ENCODE assay signal across 8 cellular contexts in genomic region chr5:142323480-142324376, GRCh38. TPM values are rescaled to one million over a fixed set of nuclear protein-coding genes. Genes with fewer than 3 reads are reported as not detected.
A peak's percentile ranks its signal among the peaks of the same experiment; 100 is the strongest.
DNase-seq lines count a peak whose midpoint lies in the region; ATAC-seq and TF ChIP-seq lines count a peak whose summit lies in the region.

No MANE protein-coding gene starts in this region.

- DNase-seq in HAP-1 (ENCODE audit: low spot score in 2 of 2) = no peak
- no peak for DNase-seq in SK-N-MC (ENCODE audit: low read depth, low spot score)
- peak; percentile 20 for DNase-seq in epithelial cell of esophagus (ENCODE audit: low read depth)
- DNase-seq in naive thymus-derived CD4-positive, alpha-beta T cell = peak in 1 of 9 donors; percentile 10
- no peak for DNase-seq in NCI-H524 (lab: John Stamatoyannopoulos, UW)
- DNase-seq in OCI-M2 (lab: John Stamatoyannopoulos, UW; ENCODE audit: unreplicated experiment) = no peak

- in situ Hi-C loops in HAP-1 (cut with MboI; ENCODE audit: low sequenced_read_pairs) = no loop called here

- H3K27ac ChIP-seq in SK-N-MC = no peak overlapping the region
- H3K27ac ChIP-seq in naive thymus-derived CD4-positive, alpha-beta T cell (ENCODE audit: low read depth, low read length) = no peak overlapping the region

- CTCF ChIA-PET in naive thymus-derived CD4-positive, alpha-beta T cell (lab: Charles Lee) = interaction anchor here (0.6 to 0.8 kb wide), 4 partner anchors 36 to 446 kb away, joined by 3 to 4 read pairs (median 3); no protein-coding TSS in a partner anchor

- TF ChIP-seq CTCF in epithelial cell of esophagus (IDR thresholded peaks at IDR 0.05; ENCODE audit: insufficient read depth, low read depth, low read length, missing control alignments) = no peak

- no peak for ATAC-seq in naive thymus-derived CD4-positive, alpha-beta T cell
- no peak for ATAC-seq in HG02642 (IDR thresholded peaks at IDR 0.05; ENCODE audit: poor library complexity, unreplicated experiment)
- no peak for ATAC-seq in GM21515 (IDR thresholded peaks at IDR 0.05; ENCODE audit: unreplicated experiment)

- POLR2A ChIA-PET in naive thymus-derived CD4-positive, alpha-beta T cell (lab: Charles Lee) = no interaction called here

- H3K4me1 ChIP-seq in HAP-1 = peaks cover 6% of the 10 kb centered on the region; the same call in 1 of the 2 replicates
- peaks cover 20 to 25% of the 10 kb centered on the region in 2 donors for H3K4me1 ChIP-seq in naive thymus-derived CD4-positive, alpha-beta T cell (ENCODE audit: control insufficient read depth in 2 of 2, insufficient read depth in 2 of 2, low read length in 2 of 2)

- no peak overlapping the region for H3K9ac ChIP-seq in SK-N-MC (ENCODE audit: insufficient read length)

- H3K4me3 Mint-ChIP-seq in naive thymus-derived CD4-positive, alpha-beta T cell = peak overlapping the region; percentile 85 to 93 (median 88)

- H3K27me3 ChIP-seq in HAP-1 (ENCODE audit: low read depth) = peaks cover 2% of the 10 kb centered on the region; the same call in 1 of the 2 replicates
- peaks cover 3 to 24% of the 10 kb centered on the region in 2 donors for H3K27me3 ChIP-seq in naive thymus-derived CD4-positive, alpha-beta T cell (ENCODE audit: control insufficient read depth in 2 of 2, insufficient read depth in 2 of 2, low read length in 2 of 2)

- peak overlapping the region in 1 of 9 donors; percentile 76 for H3K27ac Mint-ChIP-seq in naive thymus-derived CD4-positive, alpha-beta T cell

- no peaks in the 10 kb centered on the region for H3K9me3 ChIP-seq in HAP-1
- H3K9me3 ChIP-seq in SK-N-MC (ENCODE audit: low read depth, low read length) = no peaks in the 10 kb centered on the region
- no peaks in the 10 kb centered on the region for H3K9me3 ChIP-seq in naive thymus-derived CD4-positive, alpha-beta T cell (ENCODE audit: control insufficient read depth in 2 of 3, low read length in 3 of 3)

- H3K27me3 Mint-ChIP-seq in naive thymus-derived CD4-positive, alpha-beta T cell = peaks cover 59 to 70% (median 61%) of the 10 kb centered on the region in 5 donors

- H3K36me3 ChIP-seq in HAP-1 (replicated peaks) (no peaks in the 10 kb centered on the region), SK-N-MC (ENCODE audit: insufficient read depth, low read length) (no peaks in the 10 kb centered on the region)
- no peaks in the 10 kb centered on the region for H3K36me3 ChIP-seq in naive thymus-derived CD4-positive, alpha-beta T cell (ENCODE audit: control insufficient read depth in 2 of 3, insufficient read depth in 3 of 3, low read length in 3 of 3)

- intact Hi-C loops in naive thymus-derived CD4-positive, alpha-beta T cell (cut with micrococcal nuclease) = loop anchor here (10.0 kb wide), 3 partner anchors 169 to 319 kb away; no protein-coding TSS in a partner anchor

- H3K4me3 ChIP-seq in HAP-1 = peak overlapping the region; percentile 44
- H3K4me3 ChIP-seq in SK-N-MC = peak overlapping the region; percentile 77
- H3K4me3 ChIP-seq in epithelial cell of esophagus (ENCODE audit: low read length) = peak overlapping the region; percentile 60
- peak overlapping the region; percentile 62 for H3K4me3 ChIP-seq in naive thymus-derived CD4-positive, alpha-beta T cell (ENCODE audit: low read length)

- H3K36me3 Mint-ChIP-seq in naive thymus-derived CD4-positive, alpha-beta T cell = no peaks in the 10 kb centered on the region

- H3K4me1 Mint-ChIP-seq in naive thymus-derived CD4-positive, alpha-beta T cell = peaks cover 19 to 47% (median 38%) of the 10 kb centered on the region in 7 donors

- H3K9me3 Mint-ChIP-seq in naive thymus-derived CD4-positive, alpha-beta T cell = peaks cover 0 to 2% (median 0%) of the 10 kb centered on the region in 11 donors

RNA-seq across cellular contexts. Expression of gene SPRY4, which starts 1.1 kb away (rescaled TPM):
- total RNA-seq in naive thymus-derived CD4-positive, alpha-beta T cell = under 1 TPM in 3 of 5 experiments, not detected in 2; 0.08 to 0.34 (median 0.11) TPM
- not detected for polyA plus RNA-seq in naive thymus-derived CD4-positive, alpha-beta T cell
